In the genomic region with DNA sequence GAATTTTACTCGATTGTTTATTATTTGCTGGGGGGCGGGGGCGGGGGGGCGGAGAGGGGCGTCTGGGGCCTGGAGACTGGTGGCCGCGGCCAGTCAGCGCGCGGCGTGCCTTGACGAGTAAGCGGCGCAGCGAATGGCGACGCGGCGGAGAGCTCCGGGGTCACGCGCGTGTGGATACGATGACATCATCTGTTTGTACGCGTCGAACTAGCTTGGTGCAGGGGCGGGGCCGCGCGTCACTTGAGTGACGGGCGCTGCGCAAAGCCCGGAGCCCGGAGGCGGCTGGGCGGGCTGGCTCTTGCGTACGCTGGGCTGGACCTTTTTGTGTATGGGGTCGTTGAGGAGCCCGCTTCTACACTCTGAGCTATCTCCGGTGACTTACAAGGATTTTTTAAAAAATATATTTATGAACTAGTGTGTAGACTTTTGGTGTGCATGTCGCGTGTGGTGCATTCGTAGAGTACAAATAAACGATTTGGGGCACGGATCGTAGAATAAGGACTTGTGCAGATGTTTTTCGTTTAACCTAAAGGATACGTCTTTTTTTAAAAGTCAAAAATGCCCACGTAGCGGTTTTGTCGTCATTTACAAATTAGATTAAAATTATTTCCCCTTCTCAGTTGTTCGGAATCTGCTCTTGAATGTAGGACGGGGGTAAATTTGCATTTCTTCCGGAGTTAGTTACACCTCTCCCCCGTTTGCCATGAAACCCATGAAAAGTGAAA, we compare ENCODE assay signal across 8 cellular contexts. TPM values are rescaled to one million over a fixed set of nuclear protein-coding genes. Genes with fewer than 3 reads are reported as not detected.
A peak's percentile ranks its signal among the peaks of the same experiment; 100 is the strongest.
DNase-seq lines count a peak whose midpoint lies in the region; ATAC-seq and TF ChIP-seq lines count a peak whose summit lies in the region.

No MANE protein-coding gene starts in this region.

- H3K4me1 ChIP-seq in rectal smooth muscle tissue (ENCODE audit: control insufficient read depth, insufficient read depth, low read length) (peaks cover 19% of the 10 kb centered on the region), vagina (peaks cover 35% of the 10 kb centered on the region)

- peak in 1 of 3 experiments; percentile 37 for TF ChIP-seq CTCF in vagina (IDR thresholded peaks at IDR 0.05)

- intact Hi-C loops in vagina (cut with DNase I): loop anchor here (10.0 kb wide), 1 partner anchor 826 kb away; a partner anchor contains a TSS

- DNase-seq in NCI-H2029 treated with DMSO at 0.1 percent for 48 hours (lab: John Stamatoyannopoulos, UW) (peak; percentile 85), T1000 (lab: John Stamatoyannopoulos, UW) (peak; percentile 94), astrocyte of the hippocampus (ENCODE audit: low read depth, low spot score) (peak; percentile 100), hepatic stellate cell (ENCODE audit: low spot score) (peak; percentile 89), vagina (ENCODE audit: extremely low spot score in 2 of 2) (peak in 1 of 2 donors; percentile 99)

- H3K27me3 ChIP-seq in rectal smooth muscle tissue (ENCODE audit: control insufficient read depth, insufficient read depth, low read length): no peaks in the 10 kb centered on the region
- no peaks in the 10 kb centered on the region for H3K27me3 ChIP-seq in vagina

- H3K36me3 ChIP-seq in rectal smooth muscle tissue (ENCODE audit: control insufficient read depth, insufficient read depth, low read length) (peaks cover 2% of the 10 kb centered on the region), vagina (peaks cover 0 to 8% of the 10 kb centered on the region in 2 donors)

- peak overlapping the region; percentile 97 for H3K9ac ChIP-seq in rectal smooth muscle tissue (ENCODE audit: low read length)

- peak; percentile 37 for ATAC-seq in GM18499 (IDR thresholded peaks at IDR 0.05; ENCODE audit: insufficient read depth, unreplicated experiment)
- peak; percentile 69 for ATAC-seq in HG02981 (IDR thresholded peaks at IDR 0.05; ENCODE audit: unreplicated experiment)

- no peaks in the 10 kb centered on the region for H3K9me3 ChIP-seq in vagina

- H3K27ac ChIP-seq in rectal smooth muscle tissue (ENCODE audit: low read depth, low read length): peak overlapping the region; percentile 100
- H3K27ac ChIP-seq in vagina: peak overlapping the region; percentile 99

- H3K4me3 ChIP-seq in rectal smooth muscle tissue (ENCODE audit: low read length) (peak overlapping the region; percentile 90), vagina (peak overlapping the region; percentile 77 to 94)

- TF ChIP-seq POLR2A in vagina (IDR thresholded peaks at IDR 0.05): peak in 1 of 2 donors; percentile 84

RNA-seq across cellular contexts. Expression of a gene that starts 2.2 kb away (rescaled TPM):
- total RNA-seq in vagina: 110 TPM
